35 cellular contexts compared by ENCODE assay signal in genomic region chr15:72592676-72593075, GRCh38.
"Had no signal": no experiment of that assay in that cellular context is flagged by ENCODE, and none has a peak within 500 bp of the region (broad histone marks: within the 10 kb centered on the region; RNA-seq: fewer than 3 reads in every experiment).

No MANE protein-coding gene starts in this region.

- H3K9me3 ChIP-seq: MG63 had no signal

- H3K27me3 ChIP-seq: MG63 had no signal

- DNase-seq: Karpas-422, Kasumi-1, MG63, MM.1S, MV-4-11, NCI-H1048, NCI-H1092, NCI-H1092 treated with DMSO at 0.1 percent for 48 hours, NCI-H1105, NCI-H1105 treated with DMSO at 0.1 percent for 48 hours, NCI-H1417, NCI-H1417 treated with DMSO at 0.1 percent for 48 hours, NCI-H1436, NCI-H1436 treated with DMSO at 0.1 percent for 48 hours, NCI-H146, NCI-H1694, NCI-H1694 treated with DMSO at 0.1 percent for 48 hours, NCI-H187, NCI-H187 treated with DMSO at 0.1 percent for 48 hours, NCI-H1930, NCI-H2029, NCI-H2029 treated with DMSO at 0.1 percent for 48 hours, NCI-H2081, NCI-H2081 treated with DMSO at 0.1 percent for 48 hours, NCI-H2107, NCI-H2171, NCI-H2171 treated with DMSO at 0.1 percent for 48 hours, NCI-H2227 treated with DMSO at 0.1 percent for 48 hours, NCI-H226, NCI-H345, NCI-H446, NCI-H446 treated with DMSO at 0.1 percent for 48 hours, NCI-H510A, NCI-H510A treated with DMSO at 0.1 percent for 48 hours, NCI-H524 had no signal

- H3K4me3 ChIP-seq: MG63 had no signal
